In genomic region chr2:211077216-211077764, GRCh38 we compare ENCODE assay signal across 32 cellular contexts.
DNase-seq lines count a peak whose midpoint lies in the region; ATAC-seq, FAIRE-seq and TF ChIP-seq lines count a peak whose summit lies in the region.
"Had no signal": no experiment of that assay in that cellular context is flagged by ENCODE, and none has a peak within 500 bp of the region (broad histone marks: within the 10 kb centered on the region; RNA-seq: fewer than 3 reads in every experiment).

No MANE protein-coding gene starts in this region.

- WGBS in tibial nerve, 2 donors = 25 to 28% methylated on average over 2 of the region's 2 CpGs

- no peak overlapping the region for H3K4me3 ChIP-seq in tibial nerve
- H3K4me3 ChIP-seq: ascending aorta, cardiac muscle cell, colonic mucosa, hepatocyte, lung, mucosa of descending colon, psoas muscle, SJSA1, tibial artery had no signal

- peaks cover 3% of the 10 kb centered on the region for H3K27me3 Mint-ChIP-seq in type B pancreatic cell
- H3K27me3 Mint-ChIP-seq in activated T-cell treated with anti-CD3 and anti-CD28 coated beads, Interleukin-2, amount 50 U/mL, for 4 hours (ENCODE audit: low read depth) = no peaks in the 10 kb centered on the region
- H3K27me3 Mint-ChIP-seq: CD4-positive, CD25-positive, alpha-beta regulatory T cell; T-helper 17 cell had no signal

- FAIRE-seq in islet of Langerhans (lab: Jason Lieb, UNC) = peak; percentile 9

- H3K4me1 Mint-ChIP-seq in type B pancreatic cell (ENCODE audit: unreplicated experiment) = no peaks in the 10 kb centered on the region
- H3K4me1 Mint-ChIP-seq in activated T-cell treated with anti-CD3 and anti-CD28 coated beads, Interleukin-2, amount 50 U/mL, for 4 hours (ENCODE audit: low read depth) = no peaks in the 10 kb centered on the region
- H3K4me1 Mint-ChIP-seq: CD4-positive, CD25-positive, alpha-beta regulatory T cell; natural killer cell; T-helper 17 cell had no signal

- no peaks in the 10 kb centered on the region for H3K4me1 ChIP-seq in tibial nerve
- H3K4me1 ChIP-seq: ascending aorta, colonic mucosa, psoas muscle, SJSA1, tibial artery had no signal

- no peak for TF ChIP-seq CTCF in type B pancreatic cell (conservative IDR thresholded peaks at IDR 0.05)
- TF ChIP-seq CTCF in tibial nerve (IDR thresholded peaks at IDR 0.05) = no peak

- no peak for TF ChIP-seq POLR2A in tibial nerve (IDR thresholded peaks at IDR 0.05)

- H3K9me3 ChIP-seq in tibial nerve = no peaks in the 10 kb centered on the region
- H3K9me3 ChIP-seq: ascending aorta, colonic mucosa, mucosa of descending colon, psoas muscle, SJSA1, tibial artery had no signal

- ATAC-seq in activated T-cell treated with anti-CD3 and anti-CD28 coated beads, Interleukin-2, amount 50 U/mL, for 4 hours = no peak
- ATAC-seq: activated CD4-positive, CD25-positive, alpha-beta regulatory T cell treated with anti-CD3 and anti-CD28 coated beads, Interleukin-2, amount 50 U/mL, for 24 hours; activated T-cell treated with anti-CD3 and anti-CD28 coated beads, Interleukin-2, amount 50 U/mL, for 72 hours; mucosa of descending colon; natural killer cell; psoas muscle; T-helper 17 cell had no signal

- no peaks in the 10 kb centered on the region for H3K36me3 Mint-ChIP-seq in type B pancreatic cell
- H3K36me3 Mint-ChIP-seq in activated T-cell treated with anti-CD3 and anti-CD28 coated beads, Interleukin-2, amount 50 U/mL, for 4 hours (ENCODE audit: insufficient read depth) = no peaks in the 10 kb centered on the region
- H3K36me3 Mint-ChIP-seq: CD4-positive, CD25-positive, alpha-beta regulatory T cell; natural killer cell had no signal

- no peaks in the 10 kb centered on the region for H3K27me3 ChIP-seq in tibial nerve
- H3K27me3 ChIP-seq: ascending aorta, cardiac muscle cell, colonic mucosa, hepatocyte, tibial artery had no signal

- DNase-seq in DMS153 (lab: John Stamatoyannopoulos, UW) (peak; percentile 23), DMS153 treated with DMSO at 0.1 percent for 48 hours (lab: John Stamatoyannopoulos, UW; ENCODE audit: unreplicated experiment) (no peak), DMS53 treated with DMSO at 0.1 percent for 48 hours (lab: John Stamatoyannopoulos, UW; ENCODE audit: unreplicated experiment) (peak; percentile 17), NCI-H526 treated with DMSO at 0.1 percent for 48 hours (lab: John Stamatoyannopoulos, UW) (peak; percentile 35), type B pancreatic cell (ENCODE audit: extremely low spot score, unreplicated experiment) (no peak), tibial nerve (ENCODE audit: low spot score in 2 of 2) (no peak)
- no peak for DNase-seq in activated T-cell treated with anti-CD3 and anti-CD28 coated beads, Interleukin-2, amount 50 U/mL, for 4 hours
- DNase-seq: 8988T; activated CD4-positive, alpha-beta T cell treated with anti-CD3 and anti-CD28 coated beads, Interleukin-2, amount 50 U/mL, for 48 hours; activated T-cell treated with anti-CD3 and anti-CD28 coated beads, Interleukin-2, amount 50 U/mL, for 72 hours; Calu3; CD4-positive, CD25-positive, alpha-beta regulatory T cell; colonic mucosa; effector CD8-positive, alpha-beta T cell; GOT3; HFFc6; mucosa of descending colon; natural killer cell; NCI-H2029 treated with DMSO at 0.1 percent for 48 hours; NCI-H345; occipital lobe; psoas muscle; stimulated activated CD4-positive, alpha-beta T cell treated with anti-CD3 and anti-CD28 coated beads, Interleukin-4, amount 100 ng/mL, for 4 hours; T-helper 17 cell; tibial artery had no signal

- no peak overlapping the region for H3K27ac Mint-ChIP-seq in type B pancreatic cell
- H3K27ac Mint-ChIP-seq: activated T-cell treated with anti-CD3 and anti-CD28 coated beads, Interleukin-2, amount 50 U/mL, for 72 hours; CD4-positive, CD25-positive, alpha-beta regulatory T cell; HFFc6; natural killer cell; T-helper 17 cell had no signal

- no peak for TF ChIP-seq EP300 in tibial nerve (IDR thresholded peaks at IDR 0.05)

- no peak overlapping the region for H3K27ac ChIP-seq in tibial nerve
- H3K27ac ChIP-seq: ascending aorta, cardiac muscle cell, colonic mucosa, hepatocyte, psoas muscle, SJSA1, tibial artery had no signal

- no peak overlapping the region for H3K4me3 Mint-ChIP-seq in type B pancreatic cell
- no peak overlapping the region for H3K4me3 Mint-ChIP-seq in activated T-cell treated with anti-CD3 and anti-CD28 coated beads, Interleukin-2, amount 50 U/mL, for 4 hours
- H3K4me3 Mint-ChIP-seq: activated T-cell treated with anti-CD3 and anti-CD28 coated beads, Interleukin-2, amount 50 U/mL, for 72 hours; CD4-positive, CD25-positive, alpha-beta regulatory T cell; HFFc6; natural killer cell; T-helper 17 cell had no signal

- no peaks in the 10 kb centered on the region for H3K36me3 ChIP-seq in tibial nerve
- H3K36me3 ChIP-seq: ascending aorta, cardiac muscle cell, colonic mucosa, SJSA1, tibial artery had no signal

- no peaks in the 10 kb centered on the region for H3K9me3 Mint-ChIP-seq in type B pancreatic cell
- H3K9me3 Mint-ChIP-seq in activated T-cell treated with anti-CD3 and anti-CD28 coated beads, Interleukin-2, amount 50 U/mL, for 4 hours = no peaks in the 10 kb centered on the region

Comparison
In these comparisons a context has a peak if more than half of its experiments do, and no peak if none do; other contexts are left out.
1. DNase-seq: peak in DMS153 (single experiment), DMS53 treated with DMSO at 0.1 percent for 48 hours (single experiment) and NCI-H526 treated with DMSO at 0.1 percent for 48 hours (single experiment); none in DMS153 treated with DMSO at 0.1 percent for 48 hours (single experiment), type B pancreatic cell (single experiment), activated T-cell treated with anti-CD3 and anti-CD28 coated beads, Interleukin-2, amount 50 U/mL, for 4 hours (single experiment) and tibial nerve (0 of 2).